ENCODE assay signal across 1 cellular context in genomic region chr9:113401027-113401792, GRCh38.
TF ChIP-seq lines count a peak whose summit lies in the region.

Gene ALAD, minus strand, starts transcription at chr9:113401284. Its CDS starts 7,725 bp downstream, at chr9:113393559.

TF ChIP-seq in HepG2, 621 proteins besides CTCF, POLR2A, EP300 and RAD21 (continued from another document):
- TF ChIP-seq ZNF646 (CRISPR knock-in tag; IDR thresholded peaks at IDR 0.05) (no peak), ZNF670 (CRISPR knock-in tag; IDR thresholded peaks at IDR 0.05; ENCODE audit: borderline replicate concordance) (peak; percentile 59; the same call in 1 of the 2 replicates), MAZ (IDR thresholded peaks at IDR 0.05; ENCODE audit: borderline replicate concordance, low read depth, low read length) (0 out of 2 replicates have a peak, but pooled peaks have one; percentile 44), MAZ (CRISPR knock-in tag; IDR thresholded peaks at IDR 0.05; ENCODE audit: low read depth) (peak; percentile 92), POLR2AphosphoS5 (IDR thresholded peaks at IDR 0.05; ENCODE audit: low read depth, low read length) (peak; percentile 49; the same call in 1 of the 2 replicates), ZSCAN22 (CRISPR knock-in tag; IDR thresholded peaks at IDR 0.05) (no peak), ZNF441 (CRISPR knock-in tag; IDR thresholded peaks at IDR 0.05; ENCODE audit: borderline replicate concordance) (peak; percentile 16; the same call in 1 of the 2 replicates), TCF12 (IDR thresholded peaks at IDR 0.05) (no peak), TCF12 (CRISPR knock-in tag; IDR thresholded peaks at IDR 0.05) (peak; percentile 70), KDM5B (CRISPR knock-in tag; IDR thresholded peaks at IDR 0.05; ENCODE audit: borderline replicate concordance) (peak; percentile 69; the same call in 1 of the 2 replicates), ZNF777 (CRISPR knock-in tag; IDR thresholded peaks at IDR 0.05) (peak; percentile 56; the same call in 1 of the 2 replicates), YEATS2 (CRISPR knock-in tag; IDR thresholded peaks at IDR 0.05; ENCODE audit: borderline replicate concordance) (peak; percentile 82; the same call in 1 of the 2 replicates), ZBTB7A (CRISPR knock-in tag; IDR thresholded peaks at IDR 0.05) (no peak), RFXANK (CRISPR knock-in tag; IDR thresholded peaks at IDR 0.05) (peak; percentile 79; the same call in 1 of the 2 replicates), ARID2 (CRISPR knock-in tag; IDR thresholded peaks at IDR 0.05; ENCODE audit: borderline replicate concordance) (peak; percentile 87), MZF1 (CRISPR knock-in tag; IDR thresholded peaks at IDR 0.05; ENCODE audit: borderline replicate concordance) (no peak), RXRB (CRISPR knock-in tag; IDR thresholded peaks at IDR 0.05; ENCODE audit: borderline replicate concordance) (peak; percentile 60; the same call in 1 of the 2 replicates), ZNF160 (CRISPR knock-in tag; IDR thresholded peaks at IDR 0.05) (peak; percentile 68; the same call in 1 of the 2 replicates), FOXP1 (IDR thresholded peaks at IDR 0.05) (no peak), FOXP1 (CRISPR knock-in tag; IDR thresholded peaks at IDR 0.05) (no peak), KLF15 (CRISPR knock-in tag; IDR thresholded peaks at IDR 0.05; ENCODE audit: borderline replicate concordance) (peak; percentile 55; the same call in 1 of the 2 replicates), SAFB2 (CRISPR knock-in tag; IDR thresholded peaks at IDR 0.05; ENCODE audit: borderline replicate concordance, low read depth) (no peak), ZNF17 (CRISPR knock-in tag; IDR thresholded peaks at IDR 0.05) (no peak), MLLT10 (CRISPR knock-in tag; IDR thresholded peaks at IDR 0.05) (no peak)
- TF ChIP-seq, protein P1, sequence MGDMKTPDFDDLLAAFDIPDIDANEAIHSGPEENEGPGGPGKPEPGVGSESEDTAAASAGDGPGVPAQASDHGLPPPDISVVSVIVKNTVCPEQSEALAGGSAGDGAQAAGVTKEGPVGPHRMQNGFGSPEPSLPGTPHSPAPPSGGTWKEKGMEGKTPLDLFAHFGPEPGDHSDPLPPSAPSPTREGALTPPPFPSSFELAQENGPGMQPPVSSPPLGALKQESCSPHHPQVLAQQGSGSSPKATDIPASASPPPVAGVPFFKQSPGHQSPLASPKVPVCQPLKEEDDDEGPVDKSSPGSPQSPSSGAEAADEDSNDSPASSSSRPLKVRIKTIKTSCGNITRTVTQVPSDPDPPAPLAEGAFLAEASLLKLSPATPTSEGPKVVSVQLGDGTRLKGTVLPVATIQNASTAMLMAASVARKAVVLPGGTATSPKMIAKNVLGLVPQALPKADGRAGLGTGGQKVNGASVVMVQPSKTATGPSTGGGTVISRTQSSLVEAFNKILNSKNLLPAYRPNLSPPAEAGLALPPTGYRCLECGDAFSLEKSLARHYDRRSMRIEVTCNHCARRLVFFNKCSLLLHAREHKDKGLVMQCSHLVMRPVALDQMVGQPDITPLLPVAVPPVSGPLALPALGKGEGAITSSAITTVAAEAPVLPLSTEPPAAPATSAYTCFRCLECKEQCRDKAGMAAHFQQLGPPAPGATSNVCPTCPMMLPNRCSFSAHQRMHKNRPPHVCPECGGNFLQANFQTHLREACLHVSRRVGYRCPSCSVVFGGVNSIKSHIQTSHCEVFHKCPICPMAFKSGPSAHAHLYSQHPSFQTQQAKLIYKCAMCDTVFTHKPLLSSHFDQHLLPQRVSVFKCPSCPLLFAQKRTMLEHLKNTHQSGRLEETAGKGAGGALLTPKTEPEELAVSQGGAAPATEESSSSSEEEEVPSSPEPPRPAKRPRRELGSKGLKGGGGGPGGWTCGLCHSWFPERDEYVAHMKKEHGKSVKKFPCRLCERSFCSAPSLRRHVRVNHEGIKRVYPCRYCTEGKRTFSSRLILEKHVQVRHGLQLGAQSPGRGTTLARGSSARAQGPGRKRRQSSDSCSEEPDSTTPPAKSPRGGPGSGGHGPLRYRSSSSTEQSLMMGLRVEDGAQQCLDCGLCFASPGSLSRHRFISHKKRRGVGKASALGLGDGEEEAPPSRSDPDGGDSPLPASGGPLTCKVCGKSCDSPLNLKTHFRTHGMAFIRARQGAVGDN (CRISPR knock-in tag; IDR thresholded peaks at IDR 0.05) = peak; percentile 94
